19 cellular contexts compared by ENCODE assay signal in the genomic region with DNA sequence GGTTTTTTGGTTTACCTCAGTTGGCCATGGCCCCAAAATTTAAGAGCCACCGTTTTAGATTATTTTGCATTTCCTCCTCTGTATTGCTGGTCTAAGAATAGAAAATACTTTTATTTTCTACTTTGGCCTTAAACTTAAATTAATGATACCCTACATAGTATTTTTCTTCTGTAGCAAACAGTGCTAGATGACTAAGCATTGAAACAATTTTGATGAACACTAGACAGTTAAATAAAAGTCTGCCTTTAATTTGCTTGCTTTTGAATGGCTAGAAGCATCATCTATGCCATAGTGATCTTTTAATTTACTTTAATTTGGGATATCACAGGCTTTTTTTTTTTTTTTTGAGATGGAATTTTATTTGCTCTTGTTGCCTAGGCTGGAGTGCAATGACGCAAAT.
DNase-seq lines count a peak whose midpoint lies in the region; ATAC-seq, FAIRE-seq and TF ChIP-seq lines count a peak whose summit lies in the region.
"Had no signal": no experiment of that assay in that cellular context is flagged by ENCODE, and none has a peak within 500 bp of the region (broad histone marks: within the 10 kb centered on the region; RNA-seq: fewer than 3 reads in every experiment).

No MANE protein-coding gene starts in this region.

- peaks cover 3% of the 10 kb centered on the region for H3K36me3 Mint-ChIP-seq in astrocyte (ENCODE audit: low read depth, unreplicated experiment)
- H3K36me3 Mint-ChIP-seq in activated naive CD8-positive, alpha-beta T cell treated with anti-CD3 and anti-CD28 coated beads for 36 hours, result peaks cover 11% of the 10 kb centered on the region

- DNase-seq in EL (peak; percentile 6), PC-9 (no peak), astrocyte (ENCODE audit: low read depth) (peak; percentile 27), mesenchymal stem cell (no peak), NCI-H2081 (lab: John Stamatoyannopoulos, UW) (no peak)
- DNase-seq in activated naive CD8-positive, alpha-beta T cell treated with anti-CD3 and anti-CD28 coated beads for 36 hours, result no peak
- DNase-seq in stimulated activated naive CD4-positive, alpha-beta T cell treated with Interleukin-2 at 50 U/mL for 16 hours (lab: John Stamatoyannopoulos, UW), result no peak
- DNase-seq: C1 segment of cervical spinal cord; DND-41; GDM1; GOT3; NCI-H1105 treated with DMSO at 0.1 percent for 48 hours; NCI-H1694; NCI-H748 treated with DMSO at 0.1 percent for 48 hours; NK-92 treated with Interleukin-12 subunit alpha and Interleukin-12 subunit beta, amount 100 ng/mL, for 24 hours; SHP77 treated with DMSO at 0.1 percent for 48 hours had no signal

- no peaks in the 10 kb centered on the region for H3K27me3 ChIP-seq in PC-9 (ENCODE audit: insufficient read depth, low read depth)
- no peaks in the 10 kb centered on the region for H3K27me3 ChIP-seq in astrocyte (ENCODE audit: insufficient read depth, low read length)
- H3K27me3 ChIP-seq in mesenchymal stem cell (ENCODE audit: control insufficient read depth in 1 of 2, insufficient read depth in 1 of 2, low read length in 2 of 2), result no peaks in the 10 kb centered on the region

- no peaks in the 10 kb centered on the region for H3K27me3 Mint-ChIP-seq in astrocyte (ENCODE audit: low read depth, unreplicated experiment)
- H3K27me3 Mint-ChIP-seq in activated naive CD8-positive, alpha-beta T cell treated with anti-CD3 and anti-CD28 coated beads for 36 hours, result no peaks in the 10 kb centered on the region

- H3K27ac ChIP-seq in PC-9, result peak overlapping the region; percentile 93
- no peak overlapping the region for H3K27ac ChIP-seq in astrocyte (ENCODE audit: low read depth, low read length)
- H3K27ac ChIP-seq in mesenchymal stem cell (ENCODE audit: low read length, poor library complexity, severe bottlenecking), result peak overlapping the region; percentile 86

- no peak overlapping the region for H4K91ac ChIP-seq in mesenchymal stem cell (ENCODE audit: low read length)

- FAIRE-seq in astrocyte (lab: Jason Lieb, UNC), result no peak
- FAIRE-seq: K562 had no signal

- H4K20me1 ChIP-seq in PC-9 (ENCODE audit: insufficient read depth) (no peaks in the 10 kb centered on the region), astrocyte (ENCODE audit: insufficient read depth, low read length) (no peaks in the 10 kb centered on the region)

- H3K14ac ChIP-seq in mesenchymal stem cell (ENCODE audit: low read length in 2 of 2), result no peak overlapping the region

- peaks cover 4% of the 10 kb centered on the region for H3K4me1 Mint-ChIP-seq in astrocyte (ENCODE audit: low read depth, unreplicated experiment)
- H3K4me1 Mint-ChIP-seq in activated naive CD8-positive, alpha-beta T cell treated with anti-CD3 and anti-CD28 coated beads for 36 hours, result peaks cover 9% of the 10 kb centered on the region

- no peaks in the 10 kb centered on the region for H3K79me2 ChIP-seq in PC-9 (ENCODE audit: low read depth)
- H3K79me2 ChIP-seq in astrocyte (ENCODE audit: insufficient read depth, low read length), result no peaks in the 10 kb centered on the region

- peak overlapping the region; percentile 49 for H2BK120ac ChIP-seq in mesenchymal stem cell (ENCODE audit: low read depth, low read length)

- no peak overlapping the region for H2BK5ac ChIP-seq in mesenchymal stem cell (ENCODE audit: low read depth, low read length, poor library complexity, severe bottlenecking)

- H3K9me3 ChIP-seq in PC-9 (ENCODE audit: insufficient read depth, low read depth) (peaks cover 4% of the 10 kb centered on the region; the same call in 1 of the 2 replicates), astrocyte (ENCODE audit: insufficient read depth, low read depth, low read length) (no peaks in the 10 kb centered on the region), mesenchymal stem cell (ENCODE audit: control insufficient read depth, low read length) (no peaks in the 10 kb centered on the region)

- no peak overlapping the region for H3K4me3 Mint-ChIP-seq in astrocyte (ENCODE audit: unreplicated experiment)
- H3K4me3 Mint-ChIP-seq in activated naive CD8-positive, alpha-beta T cell treated with anti-CD3 and anti-CD28 coated beads for 36 hours, result no peak overlapping the region

- no peak for ATAC-seq in GM19467 (IDR thresholded peaks at IDR 0.05; ENCODE audit: unreplicated experiment)
- ATAC-seq: HCT116, K562 had no signal

- H3K36me3 ChIP-seq in PC-9 (ENCODE audit: low read depth) (no peaks in the 10 kb centered on the region), astrocyte (ENCODE audit: insufficient read depth, low read length) (no peaks in the 10 kb centered on the region), mesenchymal stem cell (ENCODE audit: control insufficient read depth in 1 of 2, insufficient read depth in 2 of 2, low read depth in 1 of 2, low read length in 2 of 2) (peaks cover 0 to 29% of the 10 kb centered on the region in 2 experiments)

- no peak overlapping the region for H2AFZ ChIP-seq in PC-9
- no peak overlapping the region for H2AFZ ChIP-seq in astrocyte (ENCODE audit: low read depth, low read length)
- no peak overlapping the region for H2AFZ ChIP-seq in mesenchymal stem cell (ENCODE audit: low read depth, low read length)

- H3F3A ChIP-seq in PC-9 (ENCODE audit: insufficient read depth, low read depth), result peaks cover 20% of the 10 kb centered on the region; the same call in 1 of the 2 replicates

- CTCF ChIA-PET in PC-9 (lab: Charles Lee), result interaction anchor here (0.6 kb wide), 1 partner anchor 63 kb away, joined by 3 read pairs; no protein-coding TSS in a partner anchor

- whole genome bisulfite sequencing in mesenchymal stem cell, result 100% methylated on average over 1 of the region's 2 CpGs

- H2BK15ac ChIP-seq in mesenchymal stem cell (ENCODE audit: low read depth, poor library complexity, severe bottlenecking), result no peak overlapping the region

- H3K27ac Mint-ChIP-seq in astrocyte (ENCODE audit: unreplicated experiment), result no peak overlapping the region
- H3K27ac Mint-ChIP-seq in activated naive CD8-positive, alpha-beta T cell treated with anti-CD3 and anti-CD28 coated beads for 36 hours, result no peak overlapping the region

- H3K4me2 ChIP-seq in PC-9, result 0 out of 2 replicates have a peak overlapping the region, but pooled peaks have one; percentile 35
- no peak overlapping the region for H3K4me2 ChIP-seq in astrocyte (ENCODE audit: low read length)
- no peak overlapping the region for H3K4me2 ChIP-seq in mesenchymal stem cell (ENCODE audit: low read length, poor library complexity, severe bottlenecking)

- H3K4ac ChIP-seq in mesenchymal stem cell (ENCODE audit: low read depth in 1 of 2, low read length in 2 of 2), result no peak overlapping the region

- intact Hi-C loops in PC-9 (cut with micrococcal nuclease; ENCODE audit: unreplicated experiment), result loop anchor here (2.0 kb wide), 1 partner anchor 28 kb away; no protein-coding TSS in a partner anchor

- H4K8ac ChIP-seq in mesenchymal stem cell (ENCODE audit: low read length), result no peak overlapping the region

- no peak overlapping the region for H3K23ac ChIP-seq in mesenchymal stem cell (ENCODE audit: low read length in 2 of 2)

- peaks cover 5% of the 10 kb centered on the region for H3K79me1 ChIP-seq in mesenchymal stem cell (replicated peaks; ENCODE audit: low read length, poor library complexity, severe bottlenecking)

- POLR2A ChIA-PET in PC-9 (lab: Charles Lee; ENCODE audit: unreplicated experiment), result interaction anchor here (0.5 kb wide), 1 partner anchor 16 kb away, joined by 3 read pairs; no protein-coding TSS in a partner anchor

- no TSS peak for BruUV-seq in PC-9 (replicated peaks; lab: Mats Ljungman, UMichigan)

- H3K4me1 ChIP-seq in PC-9 (replicated peaks; ENCODE audit: insufficient read depth), result peaks cover 26% of the 10 kb centered on the region
- H3K4me1 ChIP-seq in astrocyte (ENCODE audit: insufficient read depth, low read length), result peaks cover 11% of the 10 kb centered on the region
- peaks cover 8% of the 10 kb centered on the region for H3K4me1 ChIP-seq in mesenchymal stem cell (ENCODE audit: control insufficient read depth, insufficient read depth, low read depth, low read length)

- H3K9ac ChIP-seq in astrocyte (ENCODE audit: low read length), result no peak overlapping the region
- peak overlapping the region; percentile 86 for H3K9ac ChIP-seq in mesenchymal stem cell (ENCODE audit: low read length)

- H3K4me3 ChIP-seq in PC-9, result no peak overlapping the region
- no peak overlapping the region for H3K4me3 ChIP-seq in astrocyte (ENCODE audit: insufficient read depth, low read depth, low read length)
- no peak overlapping the region for H3K4me3 ChIP-seq in mesenchymal stem cell (ENCODE audit: insufficient read depth in 1 of 2, low read depth in 1 of 2, low read length in 2 of 2)
- H3K4me3 ChIP-seq: K562 had no signal

- no peak overlapping the region for H3K18ac ChIP-seq in mesenchymal stem cell (ENCODE audit: low read depth in 1 of 2, low read length in 2 of 2)

- H3K9me3 Mint-ChIP-seq in astrocyte (ENCODE audit: unreplicated experiment), result peaks cover 3% of the 10 kb centered on the region
- no peaks in the 10 kb centered on the region for H3K9me3 Mint-ChIP-seq in activated naive CD8-positive, alpha-beta T cell treated with anti-CD3 and anti-CD28 coated beads for 36 hours

- TF ChIP-seq CTCF in PC-9 (conservative IDR thresholded peaks at IDR 0.05) (no peak), astrocyte (IDR thresholded peaks at IDR 0.05; ENCODE audit: insufficient read depth, low read depth, low read length) (no peak)

- H3K9me2 ChIP-seq in PC-9 (ENCODE audit: insufficient read depth), result no peaks in the 10 kb centered on the region

- H2BK12ac ChIP-seq in mesenchymal stem cell (ENCODE audit: low read length in 2 of 2), result no peak overlapping the region

- H2AK5ac ChIP-seq in mesenchymal stem cell (ENCODE audit: low read length, severe bottlenecking), result no peak overlapping the region

Comparison
In these comparisons a context has a peak if more than half of its experiments do, and no peak if none do; other contexts are left out.
1. DNase-seq: peak in EL (single experiment) and astrocyte (single experiment); none in PC-9 (0 of 2), mesenchymal stem cell (single experiment), activated naive CD8-positive, alpha-beta T cell treated with anti-CD3 and anti-CD28 coated beads for 36 hours (single experiment), stimulated activated naive CD4-positive, alpha-beta T cell treated with Interleukin-2 at 50 U/mL for 16 hours (single experiment) and NCI-H2081 (0 of 2).